ENCODE assay signal across 8 cellular contexts in the genomic region with DNA sequence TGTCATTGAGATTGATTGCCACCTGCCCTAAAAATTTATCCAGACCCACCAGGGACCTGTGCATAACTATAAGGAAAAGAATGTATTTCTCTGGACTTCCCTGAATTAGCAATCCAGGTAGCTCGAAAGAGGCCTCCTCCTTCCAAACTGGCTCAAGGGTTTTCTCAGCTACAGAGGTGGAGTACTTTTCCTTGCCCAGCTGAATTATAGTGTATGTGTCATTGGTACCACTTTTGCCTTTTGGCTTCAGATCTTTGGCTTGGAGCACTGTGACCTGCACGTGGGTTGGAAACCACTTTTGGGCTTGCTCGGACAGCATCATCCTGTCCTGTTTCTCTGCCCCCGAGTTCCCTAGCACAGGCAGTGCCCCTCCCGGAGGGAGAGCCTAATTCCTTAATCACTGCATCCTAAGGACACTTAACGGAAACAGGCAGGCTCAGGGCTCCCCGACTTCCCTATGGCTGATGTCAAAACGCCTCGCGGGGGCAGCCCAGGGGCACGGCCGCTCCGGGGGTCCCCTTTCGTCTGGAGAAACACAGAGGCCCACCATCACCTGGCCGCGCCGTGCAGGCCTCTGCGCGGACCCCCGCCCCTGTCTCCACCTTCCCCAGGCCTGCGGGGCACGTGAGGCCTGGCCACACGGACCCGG. TPM values are rescaled to one million over a fixed set of nuclear protein-coding genes. Genes with fewer than 3 reads are reported as not detected.
DNase-seq lines count a peak whose midpoint lies in the region; ATAC-seq and TF ChIP-seq lines count a peak whose summit lies in the region.

No MANE protein-coding gene starts in this region.

- peak; percentile 26 to 31 for ATAC-seq in stimulated activated naive B cell treated with anti-CD40 and anti-IgM and Interleukin-4, amounts not matched to agents 10 μg/mL and 1 μg/mL and 100 μg/mL, for 72 hours (replicated peaks)

- H3K4me3 ChIP-seq in GM12865 (ENCODE audit: low read depth, low read length): peak overlapping the region; percentile 71
- H3K4me3 ChIP-seq in NB4 (ENCODE audit: low read depth, low read length): peak overlapping the region; percentile 86
- peak overlapping the region; percentile 80 for H3K4me3 ChIP-seq in effector memory CD4-positive, alpha-beta T cell (ENCODE audit: insufficient read depth, low read depth, low read length, poor library complexity, severe bottlenecking)

- H3K9me3 Mint-ChIP-seq in HFFc6: no peaks in the 10 kb centered on the region
- no peaks in the 10 kb centered on the region for H3K9me3 Mint-ChIP-seq in activated CD4-positive, alpha-beta T cell treated with anti-CD3 and anti-CD28 coated beads, Interleukin-2, amount 10 ng/mL, durations not matched to agents 24 days and 14 days
- H3K9me3 Mint-ChIP-seq in stimulated activated naive B cell treated with anti-CD40 and anti-IgM and Interleukin-4, amounts not matched to agents 10 μg/mL and 1 μg/mL and 100 μg/mL, for 72 hours: no peaks in the 10 kb centered on the region

- no peaks in the 10 kb centered on the region for H3K27me3 ChIP-seq in effector memory CD4-positive, alpha-beta T cell (replicated peaks; ENCODE audit: control insufficient read depth, insufficient read depth, low read length, poor library complexity, severe bottlenecking)

- TF ChIP-seq POLR2A in NB4 (IDR thresholded peaks at IDR 0.05; ENCODE audit: extremely low read depth, insufficient read length): no peak

- H3K27ac ChIP-seq in effector memory CD4-positive, alpha-beta T cell (ENCODE audit: insufficient read depth, low read length, poor library complexity, severe bottlenecking): peak overlapping the region; percentile 61

- peaks cover 58% of the 10 kb centered on the region for H3K4me1 Mint-ChIP-seq in HFFc6 (ENCODE audit: low read depth)
- H3K4me1 Mint-ChIP-seq in activated CD4-positive, alpha-beta T cell treated with anti-CD3 and anti-CD28 coated beads, Interleukin-2, amount 10 ng/mL, durations not matched to agents 24 days and 14 days: peaks cover 21% of the 10 kb centered on the region
- peaks cover 9 to 14% of the 10 kb centered on the region in 2 donors for H3K4me1 Mint-ChIP-seq in stimulated activated naive B cell treated with anti-CD40 and anti-IgM and Interleukin-4, amounts not matched to agents 10 μg/mL and 1 μg/mL and 100 μg/mL, for 72 hours

- TF ChIP-seq CTCF in GM12865 (IDR thresholded peaks at IDR 0.05; ENCODE audit: insufficient read depth, low read depth, low read length, missing control alignments) (no peak), HFFc6 (IDR thresholded peaks at IDR 0.05) (no peak; the same call in 1 of the 2 replicates), NB4 (IDR thresholded peaks at IDR 0.05; ENCODE audit: low read depth, low read length) (no peak)

- peak; percentile 34 for DNase-seq in GM12865 (ENCODE audit: low read depth)
- DNase-seq in HFFc6: peak; percentile 49
- DNase-seq in NB4 (ENCODE audit: low read depth): peak; percentile 58
- peak; percentile 77 for DNase-seq in activated CD4-positive, alpha-beta T cell treated with anti-CD3 and anti-CD28 coated beads, Interleukin-2, amount 10 ng/mL, durations not matched to agents 24 days and 14 days
- peak in 2 of 3 donors; percentile 3 to 9 for DNase-seq in effector memory CD4-positive, alpha-beta T cell
- DNase-seq in lung microvascular endothelial cell (ENCODE audit: low read depth in 2 of 2): peak; percentile 38 to 46
- DNase-seq in stimulated activated naive B cell treated with anti-CD40 and anti-IgM and Interleukin-4, amounts not matched to agents 10 μg/mL and 1 μg/mL and 100 μg/mL, for 72 hours: peak; percentile 21
- DNase-seq in NCI-H526 treated with DMSO at 0.1 percent for 48 hours (lab: John Stamatoyannopoulos, UW): no peak

- H3K36me3 ChIP-seq in effector memory CD4-positive, alpha-beta T cell (ENCODE audit: control insufficient read depth, insufficient read depth, low read length): no peaks in the 10 kb centered on the region

- H3K4me3 Mint-ChIP-seq in HFFc6: peak overlapping the region; percentile 98
- peak overlapping the region; percentile 91 for H3K4me3 Mint-ChIP-seq in activated CD4-positive, alpha-beta T cell treated with anti-CD3 and anti-CD28 coated beads, Interleukin-2, amount 10 ng/mL, durations not matched to agents 24 days and 14 days
- peak overlapping the region; percentile 89 to 90 for H3K4me3 Mint-ChIP-seq in stimulated activated naive B cell treated with anti-CD40 and anti-IgM and Interleukin-4, amounts not matched to agents 10 μg/mL and 1 μg/mL and 100 μg/mL, for 72 hours

- no peaks in the 10 kb centered on the region for H3K27me3 Mint-ChIP-seq in HFFc6 (ENCODE audit: insufficient read depth)
- H3K27me3 Mint-ChIP-seq in activated CD4-positive, alpha-beta T cell treated with anti-CD3 and anti-CD28 coated beads, Interleukin-2, amount 10 ng/mL, durations not matched to agents 24 days and 14 days: peaks cover 9% of the 10 kb centered on the region
- H3K27me3 Mint-ChIP-seq in stimulated activated naive B cell treated with anti-CD40 and anti-IgM and Interleukin-4, amounts not matched to agents 10 μg/mL and 1 μg/mL and 100 μg/mL, for 72 hours: no peaks in the 10 kb centered on the region

- intact Hi-C loops in activated CD4-positive, alpha-beta T cell treated with anti-CD3 and anti-CD28 coated beads, Interleukin-2, amount 10 ng/mL, durations not matched to agents 24 days and 14 days (cut with micrococcal nuclease): loop anchor here (1.0 to 10.0 kb wide), 4 partner anchors 296 to 711 kb away; partner anchors contain the start of genes FAM204A and PDZD8

- no peaks in the 10 kb centered on the region for H3K36me3 Mint-ChIP-seq in HFFc6 (ENCODE audit: low read depth)
- no peaks in the 10 kb centered on the region for H3K36me3 Mint-ChIP-seq in activated CD4-positive, alpha-beta T cell treated with anti-CD3 and anti-CD28 coated beads, Interleukin-2, amount 10 ng/mL, durations not matched to agents 24 days and 14 days (ENCODE audit: low read depth)
- H3K36me3 Mint-ChIP-seq in stimulated activated naive B cell treated with anti-CD40 and anti-IgM and Interleukin-4, amounts not matched to agents 10 μg/mL and 1 μg/mL and 100 μg/mL, for 72 hours: no peaks in the 10 kb centered on the region

- H3K9me3 ChIP-seq in effector memory CD4-positive, alpha-beta T cell (ENCODE audit: control insufficient read depth, low read length): no peaks in the 10 kb centered on the region

- H3K27ac Mint-ChIP-seq in HFFc6: peak overlapping the region; percentile 90
- peak overlapping the region; percentile 85 for H3K27ac Mint-ChIP-seq in activated CD4-positive, alpha-beta T cell treated with anti-CD3 and anti-CD28 coated beads, Interleukin-2, amount 10 ng/mL, durations not matched to agents 24 days and 14 days
- H3K27ac Mint-ChIP-seq in stimulated activated naive B cell treated with anti-CD40 and anti-IgM and Interleukin-4, amounts not matched to agents 10 μg/mL and 1 μg/mL and 100 μg/mL, for 72 hours: peak overlapping the region; percentile 92

- H3K4me1 ChIP-seq in effector memory CD4-positive, alpha-beta T cell (ENCODE audit: control insufficient read depth, insufficient read depth, low read length, poor library complexity, severe bottlenecking): peaks cover 12% of the 10 kb centered on the region

RNA-seq across cellular contexts. Expression of gene RAB11FIP2, which starts 0.8 kb away (rescaled TPM):
- 10 to 100 TPM; 13.3 to 16.4 (median 16.2) TPM for total RNA-seq in HFFc6 (2021; fragmentation: NEBNext Ultra II Directional; extraction: Animal tissue kit (Norgen Biotek cat#: 25700))
- 12.3 and 14.5 TPM in 2 replicates for total RNA-seq in activated CD4-positive, alpha-beta T cell treated with anti-CD3 and anti-CD28 coated beads, Interleukin-2, amount 10 ng/mL, durations not matched to agents 24 days and 14 days
- 4.4 and 5.0 TPM in 2 replicates for total RNA-seq in lung microvascular endothelial cell
